9 cellular contexts compared by ENCODE assay signal in genomic region chr1:51768971-51769601, GRCh38.
DNase-seq lines count a peak whose midpoint lies in the region; ATAC-seq, FAIRE-seq and TF ChIP-seq lines count a peak whose summit lies in the region.
"Had no signal": no experiment of that assay in that cellular context is flagged by ENCODE, and none has a peak within 500 bp of the region (broad histone marks: within the 10 kb centered on the region; RNA-seq: fewer than 3 reads in every experiment).

No MANE protein-coding gene starts in this region.

- no peaks in the 10 kb centered on the region for H3K4me1 ChIP-seq in testis

- FAIRE-seq in islet of Langerhans (lab: Jason Lieb, UNC) = peak; percentile 100

- peak overlapping the region in 1 of 2 donors; percentile 20 for H3K27ac ChIP-seq in testis

- DNase-seq in NCI-H82 (lab: John Stamatoyannopoulos, UW) (peak; percentile 74), NCI-H82 treated with DMSO at 0.1 percent for 48 hours (lab: John Stamatoyannopoulos, UW; ENCODE audit: unreplicated experiment) (no peak), NCI-H748 treated with DMSO at 0.1 percent for 48 hours (lab: John Stamatoyannopoulos, UW) (peak; percentile 15), MCF 10A (ENCODE audit: unreplicated experiment) (peak; percentile 61), testis (peak; percentile 44), mucosa of gallbladder (ENCODE audit: low spot score) (no peak)
- DNase-seq: activated naive CD8-positive, alpha-beta T cell treated with anti-CD3 and anti-CD28 coated beads, Interleukin-2, amount 10 ng/mL, durations not matched to agents 7 days and 5 days had no signal

- H3K9me3 Mint-ChIP-seq in MCF 10A (ENCODE audit: unreplicated experiment) = no peaks in the 10 kb centered on the region
- H3K9me3 Mint-ChIP-seq: activated naive CD8-positive, alpha-beta T cell treated with anti-CD3 and anti-CD28 coated beads, Interleukin-2, amount 10 ng/mL, durations not matched to agents 7 days and 5 days had no signal

- H3K36me3 ChIP-seq in testis (ENCODE audit: low read depth, missing control alignments) = no peaks in the 10 kb centered on the region

- BruUV-seq in MCF 10A (replicated peaks; lab: Mats Ljungman, UMichigan) = no TSS peak

- H3K4me3 Mint-ChIP-seq in MCF 10A (ENCODE audit: unreplicated experiment) = no peak overlapping the region
- H3K4me3 Mint-ChIP-seq: activated naive CD8-positive, alpha-beta T cell treated with anti-CD3 and anti-CD28 coated beads, Interleukin-2, amount 10 ng/mL, durations not matched to agents 7 days and 5 days had no signal

- intact Hi-C loops in MCF 10A (cut with micrococcal nuclease) = loop anchor here (1.0 to 2.0 kb wide), 4 partner anchors 40 to 200 kb away; no protein-coding TSS in a partner anchor
- intact Hi-C loops in testis (cut with DNase I; ENCODE audit: low total_unique reads) = no loop called here

- TF ChIP-seq POLR2A in testis (IDR thresholded peaks at IDR 0.05) = no peak

- no peaks in the 10 kb centered on the region for H3K27me3 Mint-ChIP-seq in MCF 10A (ENCODE audit: insufficient read depth, unreplicated experiment)
- H3K27me3 Mint-ChIP-seq: activated naive CD8-positive, alpha-beta T cell treated with anti-CD3 and anti-CD28 coated beads, Interleukin-2, amount 10 ng/mL, durations not matched to agents 7 days and 5 days had no signal

- 54 to 65% methylated on average over 6 of the region's 6 CpGs for WGBS in testis, 2 donors

- no peaks in the 10 kb centered on the region for H3K27me3 ChIP-seq in testis

- peaks cover 74% of the 10 kb centered on the region for H3K36me3 Mint-ChIP-seq in MCF 10A (ENCODE audit: insufficient read depth, unreplicated experiment)

- H3K4me3 ChIP-seq in testis = no peak overlapping the region

- peaks cover 8% of the 10 kb centered on the region for H3K4me1 Mint-ChIP-seq in MCF 10A (ENCODE audit: insufficient read depth, unreplicated experiment)

- peak overlapping the region; percentile 66 for H3K27ac Mint-ChIP-seq in MCF 10A (ENCODE audit: low read depth, unreplicated experiment)
- H3K27ac Mint-ChIP-seq: activated naive CD8-positive, alpha-beta T cell treated with anti-CD3 and anti-CD28 coated beads, Interleukin-2, amount 10 ng/mL, durations not matched to agents 7 days and 5 days had no signal

- POLR2A ChIA-PET in MCF 10A (lab: Yijun Ruan, JAX) = interaction anchor here (1.0 to 1.8 kb wide), 9 partner anchors 20 to 250 kb away, joined by 3 to 10 read pairs (median 4); partner anchors contain the start of gene EPS15

- peak; percentile 65 for ATAC-seq in HG03280 (IDR thresholded peaks at IDR 0.05; ENCODE audit: unreplicated experiment)

- no peaks in the 10 kb centered on the region for H3K9me3 ChIP-seq in testis

- TF ChIP-seq CTCF in MCF 10A (IDR thresholded peaks at IDR 0.05; ENCODE audit: unreplicated experiment) = peak; percentile 72
- peak; percentile 74 to 84 (median 77) for TF ChIP-seq CTCF in testis (IDR thresholded peaks at IDR 0.05)

- CTCF ChIA-PET in MCF 10A (lab: Yijun Ruan, JAX) = interaction anchor here (0.6 to 4.5 kb wide), 49 partner anchors 8 to 784 kb away, joined by 3 to 133 read pairs (median 4); partner anchors contain the start of gene OSBPL9

Comparison
In these comparisons a context has a peak if more than half of its experiments do, and no peak if none do; other contexts are left out.
1. DNase-seq: peak in NCI-H82 (single experiment), NCI-H748 treated with DMSO at 0.1 percent for 48 hours (single experiment), MCF 10A (single experiment) and testis (single experiment); none in NCI-H82 treated with DMSO at 0.1 percent for 48 hours (single experiment) and mucosa of gallbladder (single experiment).